8 cellular contexts compared by ENCODE assay signal in the genomic region with DNA sequence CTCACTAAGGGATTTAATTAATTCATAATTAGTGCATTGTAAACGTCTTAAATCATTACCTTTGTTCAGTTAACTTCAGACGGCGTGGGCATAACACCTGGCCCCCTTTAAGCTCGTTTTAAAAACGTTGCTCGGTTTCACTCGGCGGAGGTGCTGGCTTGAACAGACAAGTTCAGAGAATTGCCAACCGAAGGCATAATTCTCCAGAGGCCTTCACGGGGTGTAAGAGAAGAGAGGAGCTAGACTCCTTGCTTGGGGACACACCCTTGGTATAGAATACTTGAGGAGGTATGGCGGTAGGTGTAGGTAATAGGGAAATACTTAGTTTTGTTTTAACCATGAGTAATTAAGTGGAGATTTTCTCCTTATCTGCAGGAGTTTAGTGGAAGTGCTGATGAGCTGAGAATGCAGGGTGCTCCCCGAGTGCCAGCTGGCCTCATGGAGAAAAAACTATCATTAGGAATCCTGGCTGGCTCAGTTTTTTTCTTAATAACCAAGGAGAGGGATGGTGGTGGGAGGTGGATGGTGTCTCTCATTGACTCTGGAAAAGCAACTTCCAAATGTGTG. TPM values are rescaled to one million over a fixed set of nuclear protein-coding genes. Genes with fewer than 3 reads are reported as not detected.
DNase-seq lines count a peak whose midpoint lies in the region; ATAC-seq and TF ChIP-seq lines count a peak whose summit lies in the region.

No MANE protein-coding gene starts in this region.

- no peaks in the 10 kb centered on the region for H3K9me3 ChIP-seq in vagina

- ATAC-seq in natural killer cell (no peak), GM19324 (IDR thresholded peaks at IDR 0.05; ENCODE audit: low FRiP score, unreplicated experiment) (no peak)
- ATAC-seq in natural killer cell treated with Interleukin-12 subunit alpha and Interleukin-12 subunit beta and Interleukin-15 and Interleukin-18, amount 100 ng/mL, for 72 hours, result no peak

- H3K27me3 Mint-ChIP-seq in natural killer cell (ENCODE audit: low read depth in 2 of 2) (peaks cover 18 to 43% of the 10 kb centered on the region in 2 donors), brain (peaks cover 3% of the 10 kb centered on the region)
- peaks cover 23 to 29% of the 10 kb centered on the region in 2 donors for H3K27me3 Mint-ChIP-seq in natural killer cell treated with Interleukin-12 subunit alpha and Interleukin-12 subunit beta and Interleukin-15 and Interleukin-18, amount 100 ng/mL, for 72 hours

- H3K4me3 ChIP-seq in vagina, result peak overlapping the region; percentile 60 to 69

- peaks cover 9% of the 10 kb centered on the region for H3K4me1 ChIP-seq in vagina

- intact Hi-C loops in natural killer cell (cut with micrococcal nuclease) (no loop called here), vagina (cut with DNase I) (no loop called here)

- no peaks in the 10 kb centered on the region for H3K36me3 Mint-ChIP-seq in natural killer cell
- H3K36me3 Mint-ChIP-seq in natural killer cell treated with Interleukin-12 subunit alpha and Interleukin-12 subunit beta and Interleukin-15 and Interleukin-18, amount 100 ng/mL, for 72 hours, result no peaks in the 10 kb centered on the region
- H3K36me3 Mint-ChIP-seq in brain, result peaks cover 29% of the 10 kb centered on the region

- H3K9me3 Mint-ChIP-seq in natural killer cell (no peaks in the 10 kb centered on the region), brain (peaks cover 10 to 30% (median 16%) of the 10 kb centered on the region in 5 experiments)
- H3K9me3 Mint-ChIP-seq in natural killer cell treated with Interleukin-12 subunit alpha and Interleukin-12 subunit beta and Interleukin-15 and Interleukin-18, amount 100 ng/mL, for 72 hours, result no peaks in the 10 kb centered on the region

- H3K27ac Mint-ChIP-seq in natural killer cell (no peak overlapping the region), brain (peak overlapping the region; percentile 44 to 89 (median 81))
- H3K27ac Mint-ChIP-seq in natural killer cell treated with Interleukin-12 subunit alpha and Interleukin-12 subunit beta and Interleukin-15 and Interleukin-18, amount 100 ng/mL, for 72 hours, result no peak overlapping the region

- H3K4me1 Mint-ChIP-seq in natural killer cell, result no peaks in the 10 kb centered on the region
- H3K4me1 Mint-ChIP-seq in natural killer cell treated with Interleukin-12 subunit alpha and Interleukin-12 subunit beta and Interleukin-15 and Interleukin-18, amount 100 ng/mL, for 72 hours (ENCODE audit: low read depth in 2 of 2), result no peaks in the 10 kb centered on the region
- peaks cover 24% of the 10 kb centered on the region for H3K4me1 Mint-ChIP-seq in brain

- peak overlapping the region; percentile 52 for H3K27ac ChIP-seq in vagina

- DNase-seq in natural killer cell (no peak), medulla oblongata (ENCODE audit: extremely low spot score) (peak; percentile 7), vagina (ENCODE audit: extremely low spot score in 2 of 2) (no peak), activated gamma-delta T cell treated with Interleukin-2 at 50 U/mL for 16 hours (no peak)
- DNase-seq in natural killer cell treated with Interleukin-12 subunit alpha and Interleukin-12 subunit beta and Interleukin-15 and Interleukin-18, amount 100 ng/mL, for 72 hours (ENCODE audit: low spot score), result no peak
- no peak for DNase-seq in activated CD4-positive, alpha-beta T cell treated with anti-CD3 and anti-CD28 coated beads, Interleukin-2, amount 50 U/mL, for 4 hours

- no peaks in the 10 kb centered on the region for H3K27me3 ChIP-seq in vagina

- no peak for TF ChIP-seq POLR2A in vagina (IDR thresholded peaks at IDR 0.05)

- no peak for TF ChIP-seq CTCF in natural killer cell (IDR thresholded peaks at IDR 0.05)
- TF ChIP-seq CTCF in brain (conservative IDR thresholded peaks at IDR 0.05), result no peak
- no peak for TF ChIP-seq CTCF in vagina (IDR thresholded peaks at IDR 0.05)

- no peaks in the 10 kb centered on the region for H3K36me3 ChIP-seq in vagina

- H3K4me3 Mint-ChIP-seq in natural killer cell, result peak overlapping the region; percentile 59
- H3K4me3 Mint-ChIP-seq in natural killer cell treated with Interleukin-12 subunit alpha and Interleukin-12 subunit beta and Interleukin-15 and Interleukin-18, amount 100 ng/mL, for 72 hours, result no peak overlapping the region
- H3K4me3 Mint-ChIP-seq in brain, result peak overlapping the region; percentile 82 to 96 (median 89)

RNA-seq across cellular contexts. Expression of a gene that starts 0.9 kb away (rescaled TPM):
- not detected for total RNA-seq in natural killer cell
- not detected for total RNA-seq in natural killer cell treated with Interleukin-12 subunit alpha and Interleukin-12 subunit beta and Interleukin-15 and Interleukin-18, amount 100 ng/mL, for 72 hours
- 6.4 TPM for polyA plus RNA-seq in brain (ENCODE audit: insufficient read depth, low read depth, low replicate concordance)
- total RNA-seq in vagina, result 5.9 TPM

RNA-seq across cellular contexts. Expression of a gene that starts 59.6 kb away (rescaled TPM):
- total RNA-seq in natural killer cell (not detected), vagina (0.98 TPM)
- not detected for total RNA-seq in natural killer cell treated with Interleukin-12 subunit alpha and Interleukin-12 subunit beta and Interleukin-15 and Interleukin-18, amount 100 ng/mL, for 72 hours
- polyA plus RNA-seq in brain (ENCODE audit: insufficient read depth, low read depth, low replicate concordance), result 2.4 TPM

Comparison
In these comparisons a context has a peak if more than half of its experiments do, and no peak if none do; other contexts are left out.
1. H3K27ac Mint-ChIP-seq: peak in brain (5 of 5); none in natural killer cell (0 of 2) and natural killer cell treated with Interleukin-12 subunit alpha and Interleukin-12 subunit beta and Interleukin-15 and Interleukin-18, amount 100 ng/mL, for 72 hours (0 of 2).